20 cellular contexts compared by ENCODE assay signal in genomic region chr13:40453666-40454030, GRCh38.
DNase-seq lines count a peak whose midpoint lies in the region; ATAC-seq, FAIRE-seq and TF ChIP-seq lines count a peak whose summit lies in the region.
"Had no signal": no experiment of that assay in that cellular context is flagged by ENCODE, and none has a peak within 500 bp of the region (broad histone marks: within the 10 kb centered on the region; RNA-seq: fewer than 3 reads in every experiment).

No MANE protein-coding gene starts in this region.

- H3K79me2 ChIP-seq in HepG2 (ENCODE audit: insufficient read depth, low read length), result no peaks in the 10 kb centered on the region

- no peak overlapping the region for H3K4me2 ChIP-seq in HepG2 (ENCODE audit: low read depth, low read length)

- H3K36me3 Mint-ChIP-seq in naive B cell, result peaks cover 0 to 7% of the 10 kb centered on the region in 2 donors
- H3K36me3 Mint-ChIP-seq: CD4-positive, alpha-beta memory T cell had no signal

- no peaks in the 10 kb centered on the region for H4K20me1 ChIP-seq in HepG2 (ENCODE audit: insufficient read depth, low read length)

- ATAC-seq in HepG2 (no peak), right lobe of liver (no peak), body of pancreas (peak; percentile 43), naive B cell (ENCODE audit: low read depth in 2 of 2) (no peak), heart right ventricle (no peak)
- ATAC-seq: heart left ventricle, left ventricle myocardium superior had no signal

- FAIRE-seq in HepG2 (lab: Jason Lieb, UNC), result no peak
- FAIRE-seq: GM12892 had no signal

- H3K36me3 ChIP-seq in HepG2 (replicated peaks in 1 of 2; ENCODE audit: control insufficient read depth in 1 of 2, insufficient read depth in 2 of 2, low read length in 2 of 2) (no peaks in the 10 kb centered on the region), right lobe of liver (no peaks in the 10 kb centered on the region), body of pancreas (replicated peaks in 1 of 2; ENCODE audit: insufficient read depth in 1 of 2, low read depth in 2 of 2) (no peaks in the 10 kb centered on the region), heart right ventricle (no peaks in the 10 kb centered on the region)
- H3K36me3 ChIP-seq: heart left ventricle had no signal

- H3K4me1 ChIP-seq in HepG2 (ENCODE audit: insufficient read depth, low read length) (peaks cover 13% of the 10 kb centered on the region), right lobe of liver (peaks cover 0 to 8% (median 0%) of the 10 kb centered on the region in 4 donors), body of pancreas (peaks cover 19% of the 10 kb centered on the region), heart right ventricle (peaks cover 0 to 11% (median 0%) of the 10 kb centered on the region in 9 donors)

- intact Hi-C loops in HepG2 (cut with micrococcal nuclease; ENCODE audit: unreplicated experiment) (no loop called here), right lobe of liver (cut with DNase I) (no loop called here), body of pancreas (cut with DNase I) (no loop called here), heart right ventricle (cut with DNase I) (no loop called here), posterior vena cava (cut with DNase I) (no loop called here)

- H3K9me3 Mint-ChIP-seq in naive B cell, result peaks cover 0 to 7% (median 3%) of the 10 kb centered on the region in 7 donors

- no peaks in the 10 kb centered on the region for H3K27me3 Mint-ChIP-seq in naive B cell
- H3K27me3 Mint-ChIP-seq: CD4-positive, alpha-beta memory T cell had no signal

- no peak for TF ChIP-seq RAD21 in HepG2 (CRISPR knock-in tag; IDR thresholded peaks at IDR 0.05)

- no peak overlapping the region for H2AFZ ChIP-seq in HepG2 (ENCODE audit: low read length)

- peaks cover 25 to 60% (median 35%) of the 10 kb centered on the region in 3 donors for H3K4me1 Mint-ChIP-seq in naive B cell

- TF ChIP-seq POLR2A in HepG2 (IDR thresholded peaks at IDR 0.05; ENCODE audit: insufficient read depth in 1 of 2, low read depth in 2 of 2, low read length in 2 of 2) (no peak), right lobe of liver (IDR thresholded peaks at IDR 0.05) (no peak), body of pancreas (IDR thresholded peaks at IDR 0.05) (no peak)

- H3K27ac ChIP-seq in HepG2 (ENCODE audit: extremely low read length, insufficient read depth, low read length) (no peak overlapping the region), right lobe of liver (no peak overlapping the region), body of pancreas (peak overlapping the region in 3 of 4 donors; percentile 43 to 60 (median 57)), heart right ventricle (no peak overlapping the region)
- H3K27ac ChIP-seq: heart left ventricle had no signal

- H3K9me3 ChIP-seq in HepG2 (ENCODE audit: low read length) (peaks cover 7% of the 10 kb centered on the region; the same call in 1 of the 2 replicates), right lobe of liver (no peaks in the 10 kb centered on the region), body of pancreas (no peaks in the 10 kb centered on the region), heart right ventricle (peaks cover 0 to 8% (median 0%) of the 10 kb centered on the region in 11 donors)

- H3K27me3 ChIP-seq in HepG2 (ENCODE audit: control insufficient read depth in 1 of 2, insufficient read depth in 2 of 2, low read length in 2 of 2), result no peaks in the 10 kb centered on the region
- H3K27me3 ChIP-seq in right lobe of liver, result no peaks in the 10 kb centered on the region
- no peaks in the 10 kb centered on the region for H3K27me3 ChIP-seq in body of pancreas
- no peaks in the 10 kb centered on the region for H3K27me3 ChIP-seq in heart right ventricle
- H3K27me3 ChIP-seq: heart left ventricle had no signal

- DNase-seq in HepG2 (ENCODE audit: low spot score) (no peak), right lobe of liver (no peak), body of pancreas (no peak), naive B cell (no peak), NCI-H2171 (lab: John Stamatoyannopoulos, UW) (no peak), heart right ventricle (no peak), posterior vena cava (ENCODE audit: low spot score) (no peak)
- no peak for DNase-seq in activated T-cell treated with anti-CD3 and anti-CD28 coated beads, Interleukin-2, amount 50 U/mL, for 48 hours
- DNase-seq: activated T-cell treated with anti-CD3 and anti-CD28 coated beads for 4 hours; amniotic stem cell; CD4-positive, alpha-beta memory T cell; cerebellar nuclear complex; effector CD8-positive, alpha-beta T cell; GOT3; heart left ventricle; left ventricle myocardium superior; NCI-H146; stimulated activated CD4-positive, alpha-beta T cell treated with anti-CD3 and anti-CD28 coated beads, Interleukin-12 subunit alpha, Interleukin-12 subunit beta, amount 100 ng/mL, for 4 hours had no signal

- POLR2A ChIA-PET in HepG2 (lab: Yijun Ruan, JAX), result no interaction called here

- no peak for TF ChIP-seq EP300 in HepG2 (IDR thresholded peaks at IDR 0.05; ENCODE audit: low read depth in 2 of 2, low read length in 2 of 2)
- no peak for TF ChIP-seq EP300 in HepG2 (CRISPR knock-in tag; IDR thresholded peaks at IDR 0.05; ENCODE audit: borderline replicate concordance)

- H3K4me3 Mint-ChIP-seq in naive B cell, result no peak overlapping the region
- H3K4me3 Mint-ChIP-seq: CD4-positive, alpha-beta memory T cell; T-helper 2 cell treated with Interferon-gamma antibody and Interleukin-4, amounts not matched to agents 5 μg/mL and 100 μg/mL, for 36 hours had no signal

- peak overlapping the region in 4 of 6 donors; percentile 61 to 81 (median 65) for H3K27ac Mint-ChIP-seq in naive B cell
- H3K27ac Mint-ChIP-seq: T-helper 2 cell treated with Interferon-gamma antibody and Interleukin-4, amounts not matched to agents 5 μg/mL and 100 μg/mL, for 36 hours had no signal

- no peak for TF ChIP-seq CTCF in HepG2 (CRISPR knock-in tag; IDR thresholded peaks at IDR 0.05)
- TF ChIP-seq CTCF in right lobe of liver (IDR thresholded peaks at IDR 0.05), result no peak
- TF ChIP-seq CTCF in body of pancreas (IDR thresholded peaks at IDR 0.05), result no peak
- TF ChIP-seq CTCF in heart right ventricle (IDR thresholded peaks at IDR 0.05), result no peak

- no TSS peak for BruUV-seq in HepG2 (replicated peaks; lab: Mats Ljungman, UMichigan)

- H3K4me3 ChIP-seq in HepG2 (replicated peaks in 1 of 3; ENCODE audit: insufficient read depth in 1 of 3, low read depth in 2 of 3, low read length in 3 of 3) (no peak overlapping the region), right lobe of liver (no peak overlapping the region), body of pancreas (no peak overlapping the region), heart right ventricle (no peak overlapping the region)
- H3K4me3 ChIP-seq: heart left ventricle had no signal

- CTCF ChIA-PET in HepG2 (lab: Yijun Ruan, JAX; ENCODE audit: low intra/inter-chr PET ratio, low total read pairs), result no interaction called here

- in situ Hi-C loops in HepG2 (cut with HindIII; ENCODE audit: extremely low pct_ligation_motif_present, low pct_unique_long_range_greater_than_20kb), result no loop called here

- WGBS in HepG2 (ENCODE audit: low lambda C conversion rate), result 95% methylated on average over 4 of the region's 4 CpGs
- WGBS in right lobe of liver (ENCODE audit: insufficient coverage, low coverage, low lambda C conversion rate, missing lambda C conversion rate), result 96% methylated on average over 4 of the region's 4 CpGs
- 59 to 77% methylated on average over 4 of the region's 4 CpGs for WGBS in body of pancreas, 2 donors
- 96 to 97% methylated on average over 4 of the region's 4 CpGs for WGBS in heart right ventricle, 2 donors

- H3K9ac ChIP-seq in HepG2 (ENCODE audit: insufficient read depth, low read depth, low read length), result no peak overlapping the region

TF ChIP-seq in HepG2, 621 proteins besides CTCF, POLR2A, EP300 and RAD21:
- no peak for TF ChIP-seq SP5 (CRISPR knock-in tag; IDR thresholded peaks at IDR 0.05; ENCODE audit: borderline replicate concordance, low read depth)
- peak; percentile 73 for TF ChIP-seq ZNF770 (CRISPR knock-in tag; IDR thresholded peaks at IDR 0.05)

Comparison
In these comparisons a context has a peak if more than half of its experiments do, and no peak if none do; other contexts are left out.
1. H3K27ac ChIP-seq: peak in body of pancreas (3 of 4); none in HepG2 (single experiment), right lobe of liver (0 of 3) and heart right ventricle (0 of 10).